Comparison of ENCODE assay signal across 3 cellular contexts in the genomic region with DNA sequence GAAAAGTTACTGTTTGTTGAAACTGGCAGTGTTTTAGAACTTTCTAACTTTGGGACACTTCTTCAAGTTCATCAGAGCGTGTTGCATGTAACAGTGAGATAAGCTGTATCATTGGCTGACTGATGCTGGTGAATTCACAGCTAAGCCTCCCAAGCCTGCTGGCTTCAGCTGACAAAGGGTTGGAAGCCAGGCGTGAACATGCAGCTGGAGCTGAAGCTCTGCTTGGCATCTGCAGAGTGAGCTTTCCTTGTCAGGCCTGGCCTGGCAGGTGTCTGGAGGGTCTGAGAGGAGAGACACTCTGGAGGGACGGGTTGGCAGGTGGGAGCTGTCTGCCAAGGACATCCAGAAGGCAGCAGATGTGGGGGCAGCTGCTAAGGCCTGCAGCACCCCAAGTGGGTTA.
TF ChIP-seq lines count a peak whose summit lies in the region.

No MANE protein-coding gene starts in this region.

TF ChIP-seq in SK-N-SH, 30 proteins besides CTCF, POLR2A, EP300 and RAD21 (continued from another document and continues in another):
- TF ChIP-seq, protein P1, sequence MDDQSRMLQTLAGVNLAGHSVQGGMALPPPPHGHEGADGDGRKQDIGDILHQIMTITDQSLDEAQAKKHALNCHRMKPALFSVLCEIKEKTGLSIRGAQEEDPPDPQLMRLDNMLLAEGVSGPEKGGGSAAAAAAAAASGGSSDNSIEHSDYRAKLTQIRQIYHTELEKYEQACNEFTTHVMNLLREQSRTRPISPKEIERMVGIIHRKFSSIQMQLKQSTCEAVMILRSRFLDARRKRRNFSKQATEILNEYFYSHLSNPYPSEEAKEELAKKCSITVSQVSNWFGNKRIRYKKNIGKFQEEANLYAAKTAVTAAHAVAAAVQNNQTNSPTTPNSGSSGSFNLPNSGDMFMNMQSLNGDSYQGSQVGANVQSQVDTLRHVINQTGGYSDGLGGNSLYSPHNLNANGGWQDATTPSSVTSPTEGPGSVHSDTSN (IDR thresholded peaks at IDR 0.05): no peak
- TF ChIP-seq RFX5 (IDR thresholded peaks at IDR 0.05; ENCODE audit: low read length) (no peak), TCF12 (IDR thresholded peaks at IDR 0.05) (no peak), RCOR1 (IDR thresholded peaks at IDR 0.05; ENCODE audit: low read length) (no peak), NFIC (IDR thresholded peaks at IDR 0.05; ENCODE audit: borderline replicate concordance) (no peak), FOSL2 (IDR thresholded peaks at IDR 0.05; ENCODE audit: borderline replicate concordance, low read depth) (no peak), GATA2 (CRISPR knock-in tag; IDR thresholded peaks at IDR 0.05) (no peak), FOXJ3 (CRISPR knock-in tag; IDR thresholded peaks at IDR 0.05) (no peak), CHD2 (IDR thresholded peaks at IDR 0.05; ENCODE audit: low read length, partially characterized antibody) (no peak), EZH2phosphoT487 (IDR thresholded peaks at IDR 0.05; ENCODE audit: borderline replicate concordance, low read depth) (no peak), POLR2AphosphoS5 (IDR thresholded peaks at IDR 0.05; ENCODE audit: low read depth, low read length) (no peak), YY1 (IDR thresholded peaks at IDR 0.05; ENCODE audit: low read depth) (no peak), GABPA (IDR thresholded peaks at IDR 0.05; ENCODE audit: low read depth) (no peak)
- TF ChIP-seq, protein P2, sequence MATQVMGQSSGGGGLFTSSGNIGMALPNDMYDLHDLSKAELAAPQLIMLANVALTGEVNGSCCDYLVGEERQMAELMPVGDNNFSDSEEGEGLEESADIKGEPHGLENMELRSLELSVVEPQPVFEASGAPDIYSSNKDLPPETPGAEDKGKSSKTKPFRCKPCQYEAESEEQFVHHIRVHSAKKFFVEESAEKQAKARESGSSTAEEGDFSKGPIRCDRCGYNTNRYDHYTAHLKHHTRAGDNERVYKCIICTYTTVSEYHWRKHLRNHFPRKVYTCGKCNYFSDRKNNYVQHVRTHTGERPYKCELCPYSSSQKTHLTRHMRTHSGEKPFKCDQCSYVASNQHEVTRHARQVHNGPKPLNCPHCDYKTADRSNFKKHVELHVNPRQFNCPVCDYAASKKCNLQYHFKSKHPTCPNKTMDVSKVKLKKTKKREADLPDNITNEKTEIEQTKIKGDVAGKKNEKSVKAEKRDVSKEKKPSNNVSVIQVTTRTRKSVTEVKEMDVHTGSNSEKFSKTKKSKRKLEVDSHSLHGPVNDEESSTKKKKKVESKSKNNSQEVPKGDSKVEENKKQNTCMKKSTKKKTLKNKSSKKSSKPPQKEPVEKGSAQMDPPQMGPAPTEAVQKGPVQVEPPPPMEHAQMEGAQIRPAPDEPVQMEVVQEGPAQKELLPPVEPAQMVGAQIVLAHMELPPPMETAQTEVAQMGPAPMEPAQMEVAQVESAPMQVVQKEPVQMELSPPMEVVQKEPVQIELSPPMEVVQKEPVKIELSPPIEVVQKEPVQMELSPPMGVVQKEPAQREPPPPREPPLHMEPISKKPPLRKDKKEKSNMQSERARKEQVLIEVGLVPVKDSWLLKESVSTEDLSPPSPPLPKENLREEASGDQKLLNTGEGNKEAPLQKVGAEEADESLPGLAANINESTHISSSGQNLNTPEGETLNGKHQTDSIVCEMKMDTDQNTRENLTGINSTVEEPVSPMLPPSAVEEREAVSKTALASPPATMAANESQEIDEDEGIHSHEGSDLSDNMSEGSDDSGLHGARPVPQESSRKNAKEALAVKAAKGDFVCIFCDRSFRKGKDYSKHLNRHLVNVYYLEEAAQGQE (IDR thresholded peaks at IDR 0.05; ENCODE audit: low read depth, low read length): no peak
- TF ChIP-seq, protein P3, sequence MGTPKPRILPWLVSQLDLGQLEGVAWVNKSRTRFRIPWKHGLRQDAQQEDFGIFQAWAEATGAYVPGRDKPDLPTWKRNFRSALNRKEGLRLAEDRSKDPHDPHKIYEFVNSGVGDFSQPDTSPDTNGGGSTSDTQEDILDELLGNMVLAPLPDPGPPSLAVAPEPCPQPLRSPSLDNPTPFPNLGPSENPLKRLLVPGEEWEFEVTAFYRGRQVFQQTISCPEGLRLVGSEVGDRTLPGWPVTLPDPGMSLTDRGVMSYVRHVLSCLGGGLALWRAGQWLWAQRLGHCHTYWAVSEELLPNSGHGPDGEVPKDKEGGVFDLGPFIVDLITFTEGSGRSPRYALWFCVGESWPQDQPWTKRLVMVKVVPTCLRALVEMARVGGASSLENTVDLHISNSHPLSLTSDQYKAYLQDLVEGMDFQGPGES (IDR thresholded peaks at IDR 0.05; ENCODE audit: low read depth, low read length): no peak
- TF ChIP-seq, protein P4, sequence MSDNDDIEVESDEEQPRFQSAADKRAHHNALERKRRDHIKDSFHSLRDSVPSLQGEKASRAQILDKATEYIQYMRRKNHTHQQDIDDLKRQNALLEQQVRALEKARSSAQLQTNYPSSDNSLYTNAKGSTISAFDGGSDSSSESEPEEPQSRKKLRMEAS (IDR thresholded peaks at IDR 0.05; ENCODE audit: low read depth): no peak

TF ChIP-seq in SK-N-SH treated with all-trans-retinoic acid at 6 μM for 48 hours, 23 proteins besides CTCF, POLR2A, EP300 and RAD21 (continued from another document):
- TF ChIP-seq, protein P5, sequence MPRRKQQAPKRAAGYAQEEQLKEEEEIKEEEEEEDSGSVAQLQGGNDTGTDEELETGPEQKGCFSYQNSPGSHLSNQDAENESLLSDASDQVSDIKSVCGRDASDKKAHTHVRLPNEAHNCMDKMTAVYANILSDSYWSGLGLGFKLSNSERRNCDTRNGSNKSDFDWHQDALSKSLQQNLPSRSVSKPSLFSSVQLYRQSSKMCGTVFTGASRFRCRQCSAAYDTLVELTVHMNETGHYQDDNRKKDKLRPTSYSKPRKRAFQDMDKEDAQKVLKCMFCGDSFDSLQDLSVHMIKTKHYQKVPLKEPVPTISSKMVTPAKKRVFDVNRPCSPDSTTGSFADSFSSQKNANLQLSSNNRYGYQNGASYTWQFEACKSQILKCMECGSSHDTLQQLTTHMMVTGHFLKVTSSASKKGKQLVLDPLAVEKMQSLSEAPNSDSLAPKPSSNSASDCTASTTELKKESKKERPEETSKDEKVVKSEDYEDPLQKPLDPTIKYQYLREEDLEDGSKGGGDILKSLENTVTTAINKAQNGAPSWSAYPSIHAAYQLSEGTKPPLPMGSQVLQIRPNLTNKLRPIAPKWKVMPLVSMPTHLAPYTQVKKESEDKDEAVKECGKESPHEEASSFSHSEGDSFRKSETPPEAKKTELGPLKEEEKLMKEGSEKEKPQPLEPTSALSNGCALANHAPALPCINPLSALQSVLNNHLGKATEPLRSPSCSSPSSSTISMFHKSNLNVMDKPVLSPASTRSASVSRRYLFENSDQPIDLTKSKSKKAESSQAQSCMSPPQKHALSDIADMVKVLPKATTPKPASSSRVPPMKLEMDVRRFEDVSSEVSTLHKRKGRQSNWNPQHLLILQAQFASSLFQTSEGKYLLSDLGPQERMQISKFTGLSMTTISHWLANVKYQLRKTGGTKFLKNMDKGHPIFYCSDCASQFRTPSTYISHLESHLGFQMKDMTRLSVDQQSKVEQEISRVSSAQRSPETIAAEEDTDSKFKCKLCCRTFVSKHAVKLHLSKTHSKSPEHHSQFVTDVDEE (CRISPR knock-in tag; IDR thresholded peaks at IDR 0.05): no peak
- TF ChIP-seq ZNF565 (CRISPR knock-in tag; conservative IDR thresholded peaks at IDR 0.05; ENCODE audit: low read depth) (no peak), CSDC2 (CRISPR knock-in tag; IDR thresholded peaks at IDR 0.05) (no peak), ESRRG (CRISPR knock-in tag; IDR thresholded peaks at IDR 0.05) (no peak), RARB (CRISPR knock-in tag; IDR thresholded peaks at IDR 0.05) (no peak), TOX (CRISPR knock-in tag; IDR thresholded peaks at IDR 0.05; ENCODE audit: borderline replicate concordance) (no peak), ZFP3 (CRISPR knock-in tag; IDR thresholded peaks at IDR 0.05) (no peak)
- TF ChIP-seq, protein P6, sequence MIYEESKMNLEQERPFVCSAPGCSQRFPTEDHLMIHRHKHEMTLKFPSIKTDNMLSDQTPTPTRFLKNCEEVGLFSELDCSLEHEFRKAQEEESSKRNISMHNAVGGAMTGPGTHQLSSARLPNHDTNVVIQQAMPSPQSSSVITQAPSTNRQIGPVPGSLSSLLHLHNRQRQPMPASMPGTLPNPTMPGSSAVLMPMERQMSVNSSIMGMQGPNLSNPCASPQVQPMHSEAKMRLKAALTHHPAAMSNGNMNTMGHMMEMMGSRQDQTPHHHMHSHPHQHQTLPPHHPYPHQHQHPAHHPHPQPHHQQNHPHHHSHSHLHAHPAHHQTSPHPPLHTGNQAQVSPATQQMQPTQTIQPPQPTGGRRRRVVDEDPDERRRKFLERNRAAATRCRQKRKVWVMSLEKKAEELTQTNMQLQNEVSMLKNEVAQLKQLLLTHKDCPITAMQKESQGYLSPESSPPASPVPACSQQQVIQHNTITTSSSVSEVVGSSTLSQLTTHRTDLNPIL (CRISPR knock-in tag; IDR thresholded peaks at IDR 0.05; ENCODE audit: low read depth): no peak
TF ChIP-seq in SK-N-SH treated with all-trans-retinoic acid at 6 μM for 48 hours: peak in this region for 0.

TF ChIP-seq in endothelial cell of umbilical vein, 7 proteins besides CTCF, POLR2A, EP300 and RAD21 (continued from another document):
- TF ChIP-seq, protein P4 (IDR thresholded peaks at IDR 0.05; ENCODE audit: insufficient read depth, insufficient read length): no peak
- TF ChIP-seq GATA2 (IDR thresholded peaks at IDR 0.05; ENCODE audit: insufficient read depth, insufficient read length, low read depth, low read length): no peak
- no peak for TF ChIP-seq JUN (IDR thresholded peaks at IDR 0.05; ENCODE audit: borderline replicate concordance, insufficient read depth, insufficient read length, low read depth)
